Comparison of ENCODE assay signal across 8 cellular contexts in genomic region chrX:134990475-134991473, GRCh38. TPM values are rescaled to one million over a fixed set of nuclear protein-coding genes. Genes with fewer than 3 reads are reported as not detected.
DNase-seq lines count a peak whose midpoint lies in the region; ATAC-seq, FAIRE-seq and TF ChIP-seq lines count a peak whose summit lies in the region.

Gene SMIM10 (plus strand): TSS chrX:134990991. CDS start chrX:134991096, 105 bp downstream.

- H3K9me1 ChIP-seq in K562 (ENCODE audit: control insufficient read depth, insufficient read depth, low read length), result no peaks in the 10 kb centered on the region

- H2AFZ ChIP-seq in K562 (ENCODE audit: low read depth, low read length), result peak within 1 kb of the TSS; percentile 88

- intact Hi-C loops in K562 (cut with micrococcal nuclease), result loop anchor here (10.0 kb wide), 1 partner anchor 506 kb away; no protein-coding TSS in a partner anchor

- peak; percentile 77 for TF ChIP-seq POLR2A in K562 (conservative IDR thresholded peaks at IDR 0.05)

- WGBS in K562 (ENCODE audit: insufficient coverage, low coverage, missing lambda C conversion rate), result 6% methylated on average over 41 of the region's 49 CpGs

- in situ Hi-C loops in K562 (cut with MboI), result no loop called here

- H3K27me3 ChIP-seq in DOHH2 (ENCODE audit: control insufficient read depth, low read length) (peaks cover 6% of the 10 kb centered on the region; the same call in 1 of the 2 replicates), SJSA1 (replicated peaks) (no peaks in the 10 kb centered on the region), K562 (ENCODE audit: control insufficient read depth in 2 of 2, insufficient read depth in 2 of 2, low read length in 2 of 2) (no peaks in the 10 kb centered on the region)

- peak; percentile 80 for DNase-seq in HEK293T (ENCODE audit: extremely low spot score)
- DNase-seq in SJSA1 (ENCODE audit: low read depth in 1 of 2, low spot score in 2 of 2), result peak; percentile 84 to 85
- peak; percentile 83 to 91 (median 85) for DNase-seq in K562 (ENCODE audit: extremely low read depth in 1 of 4, low spot score in 3 of 4)
- DNase-seq in skeletal muscle cell (ENCODE audit: low read depth), result peak; percentile 68

- no peaks in the 10 kb centered on the region for H3K9me3 ChIP-seq in DOHH2 (ENCODE audit: control insufficient read depth, insufficient read depth, low read length)
- H3K9me3 ChIP-seq in SJSA1 (replicated peaks), result no peaks in the 10 kb centered on the region
- H3K9me3 ChIP-seq in K562 (replicated peaks; ENCODE audit: control insufficient read depth, insufficient read depth, low read depth, low read length), result no peaks in the 10 kb centered on the region
- no peaks in the 10 kb centered on the region for H3K9me3 ChIP-seq in iPS-18c (ENCODE audit: control insufficient read depth, insufficient read depth, low read length)

- peak; percentile 42; the same call in 1 of the 2 replicates for TF ChIP-seq EP300 in K562 (IDR thresholded peaks at IDR 0.05; ENCODE audit: low read length)

- H3K9ac ChIP-seq in K562 (ENCODE audit: insufficient read depth in 1 of 2, low read depth in 2 of 2, low read length in 2 of 2), result peak within 1 kb of the TSS; percentile 55 to 90

- no peaks in the 10 kb centered on the region for H4K20me1 ChIP-seq in DOHH2 (ENCODE audit: control insufficient read depth, insufficient read depth, low read depth, low read length)
- no peaks in the 10 kb centered on the region for H4K20me1 ChIP-seq in K562 (replicated peaks; ENCODE audit: control insufficient read depth, insufficient read depth, low read length)

- H3K4me1 ChIP-seq in DOHH2 (ENCODE audit: control insufficient read depth, low read length) (no peaks in the 10 kb centered on the region), SJSA1 (replicated peaks) (peaks cover 13% of the 10 kb centered on the region), K562 (replicated peaks in 1 of 2; ENCODE audit: control insufficient read depth in 2 of 2, insufficient read depth in 2 of 2, low read length in 2 of 2) (peaks cover 7 to 11% of the 10 kb centered on the region in 2 experiments; a peak in 4 of 5 replicates)

- ATAC-seq in K562 (peak; percentile 97), GM18858 (IDR thresholded peaks at IDR 0.05; ENCODE audit: unreplicated experiment) (no peak), HG02610 (IDR thresholded peaks at IDR 0.05; ENCODE audit: unreplicated experiment) (no peak)

- TF ChIP-seq CTCF in DOHH2 (IDR thresholded peaks at IDR 0.05; ENCODE audit: low read depth, low read length, poor library complexity, severe bottlenecking), result no peak
- no peak for TF ChIP-seq CTCF in K562 (IDR thresholded peaks at IDR 0.05 in 2 of 3, conservative IDR thresholded peaks at IDR 0.05 in 1 of 3; ENCODE audit: insufficient read depth in 2 of 3, low read depth in 1 of 3, low read length in 3 of 3)

- no peak for TF ChIP-seq RAD21 in K562 (CRISPR knock-in tag; conservative IDR thresholded peaks at IDR 0.05 in 1 of 2, IDR thresholded peaks at IDR 0.05 in 1 of 2)

- H3K79me2 ChIP-seq in DOHH2 (ENCODE audit: control insufficient read depth, low read length) (no peaks in the 10 kb centered on the region), K562 (ENCODE audit: control insufficient read depth, insufficient read depth, low read length) (peaks cover 13% of the 10 kb centered on the region; the same call in 2 of the 3 replicates)

- H3K4me3 ChIP-seq in DOHH2 (ENCODE audit: low read length) (peak within 1 kb of the TSS; percentile 62), SJSA1 (peak within 1 kb of the TSS; percentile 46), K562 (peak within 1 kb of the TSS; percentile 38), iPS-18c (ENCODE audit: insufficient read depth, low read depth, low read length) (peak within 1 kb of the TSS; percentile 43), skeletal muscle cell (ENCODE audit: low read depth, low read length) (peak within 1 kb of the TSS; percentile 42)

- H3K9me2 ChIP-seq in DOHH2 (replicated peaks; ENCODE audit: control insufficient read depth, low read length), result no peaks in the 10 kb centered on the region

- peak within 1 kb of the TSS; percentile 63 for H3K4me2 ChIP-seq in DOHH2 (ENCODE audit: low read length)
- peak within 1 kb of the TSS; percentile 74 for H3K4me2 ChIP-seq in K562 (ENCODE audit: insufficient read depth, low read length)

- no peaks in the 10 kb centered on the region for H3F3A ChIP-seq in DOHH2 (ENCODE audit: control insufficient read depth, insufficient read depth)

- peak; percentile 86 for FAIRE-seq in K562 (lab: Jason Lieb, UNC)

- no peaks in the 10 kb centered on the region for H3K36me3 ChIP-seq in DOHH2 (ENCODE audit: control insufficient read depth, low read length)
- no peaks in the 10 kb centered on the region for H3K36me3 ChIP-seq in SJSA1
- H3K36me3 ChIP-seq in K562 (ENCODE audit: control insufficient read depth, insufficient read depth, low read length), result no peaks in the 10 kb centered on the region; the same call in 2 of the 3 replicates

- CTCF ChIA-PET in HEK293T (lab: Yijun Ruan, JAX) (interaction anchor here (0.6 to 1.0 kb wide), 4 partner anchors 8 to 205 kb away, joined by 3 read pairs; no protein-coding TSS in a partner anchor), K562 (lab: Yijun Ruan, JAX; ENCODE audit: low intra/inter-chr PET ratio) (no interaction called here)

- no TSS peak for BruUV-seq in K562 (replicated peaks; lab: Mats Ljungman, UMichigan)

- H3K27ac ChIP-seq in DOHH2 (ENCODE audit: low read depth, low read length) (no peak within 1 kb of the TSS), SJSA1 (peak within 1 kb of the TSS; percentile 86), K562 (ENCODE audit: extremely low read depth, low read depth, low read length) (peak within 1 kb of the TSS; percentile 77)

- POLR2A ChIA-PET in HEK293T (lab: Yijun Ruan, JAX), result interaction anchor here (0.9 to 1.2 kb wide), 4 partner anchors 11 to 61 kb away, joined by 3 to 6 read pairs (median 4); partner anchors contain the start of genes RTL8A and RTL8B
- POLR2A ChIA-PET in K562 (lab: Yijun Ruan, JAX), result interaction anchor here (0.5 to 1.0 kb wide), 2 partner anchors 9 to 28 kb away, joined by 5 read pairs; no protein-coding TSS in a partner anchor

TF ChIP-seq in HEK293T, 16 proteins besides CTCF, POLR2A, EP300 and RAD21:
- TF ChIP-seq ELF4 (IDR thresholded peaks at IDR 0.05) (0 out of 2 replicates have a peak, but pooled peaks have one; percentile 11), CTBP1 (IDR thresholded peaks at IDR 0.05; ENCODE audit: borderline replicate concordance) (no peak), L3MBTL2 (conservative IDR thresholded peaks at IDR 0.05) (peak; percentile 95)

TF ChIP-seq in K562, 482 proteins besides CTCF, POLR2A, EP300 and RAD21 (continues in another document):
- TF ChIP-seq WHSC1 (IDR thresholded peaks at IDR 0.05; ENCODE audit: low read length), result no peak
- TF ChIP-seq TSC22D4 (tag; IDR thresholded peaks at IDR 0.05), result no peak
- no peak for TF ChIP-seq TCF15 (CRISPR knock-in tag; IDR thresholded peaks at IDR 0.05)
- no peak for TF ChIP-seq PATZ1 (CRISPR knock-in tag; IDR thresholded peaks at IDR 0.05; ENCODE audit: borderline replicate concordance)
- no peak for TF ChIP-seq BRD9 (IDR thresholded peaks at IDR 0.05; ENCODE audit: low read depth, partially characterized antibody)
- TF ChIP-seq PPARD (CRISPR knock-in tag; IDR thresholded peaks at IDR 0.05), result no peak
- no peak for TF ChIP-seq PHB (CRISPR knock-in tag; IDR thresholded peaks at IDR 0.05)
- no peak for TF ChIP-seq OTX1 (CRISPR knock-in tag; IDR thresholded peaks at IDR 0.05)
- TF ChIP-seq ZBED1 (IDR thresholded peaks at IDR 0.05), result no peak
- no peak for TF ChIP-seq HMG20A (CRISPR knock-in tag; conservative IDR thresholded peaks at IDR 0.05)

RNA-seq across cellular contexts. Expression of gene SMIM10, which starts in this region (rescaled TPM):
- total RNA-seq in SJSA1 (2014; rRNA removed; shearing (Covaris generic)), result 10.7 and 13.2 TPM in 2 replicates
- total RNA-seq in K562 (2011; cell fraction: chromatin; rRNA removed; ENCODE audit: low replicate concordance), result 0.81 and 3.7 TPM in 2 replicates
- total RNA-seq in K562 (2011; cell fraction: nucleolus; rRNA removed), result 1.2 and 2.9 TPM in 2 replicates
- total RNA-seq in K562 (2011; cell fraction: nucleoplasm; rRNA removed), result 2.5 and 2.7 TPM in 2 replicates
- total RNA-seq in K562 (2014; rRNA removed) (16.4 and 18.2 TPM in 2 replicates), K562 (2014; rRNA removed; fragmentation: Illumina TruSeq; extraction: Trizol) (16.8 and 17.5 TPM in 2 replicates), K562 (2015; rRNA removed; fragmentation: Illumina TruSeq; extraction: Trizol) (21.6 and 25.3 TPM in 2 replicates), K562 (2021) (8.3 and 8.5 TPM in 2 replicates)
- polyA plus RNA-seq in K562 (2011; rRNA removed) (4.8 and 11.0 TPM in 2 replicates), K562 (2014; fragmentation: Illumina TruSeq; extraction: Trizol) (16.0 and 21.9 TPM in 2 replicates), K562 (2014; fragmentation: Nextera tagmentation; extraction: Ambion mirVana) (1 to 10 TPM; 2.1 to 4.2 TPM), K562 (2014; rRNA removed) (21.8 and 23.0 TPM in 2 replicates)
- polyA plus RNA-seq in K562 (2011; cell fraction: cytosol; rRNA removed), result 6.9 and 21.5 TPM in 2 replicates
- polyA plus RNA-seq in K562 (2011; cell fraction: nucleus; rRNA removed), result 3.3 and 6.6 TPM in 2 replicates
- 19.4 and 20.5 TPM in 2 replicates for polyA plus RNA-seq in K562 (2012)
- polyA minus RNA-seq in K562 (2011; rRNA and poly(A)+ RNA removed), result 1.5 and 2.9 TPM in 2 replicates
- polyA minus RNA-seq in K562 (2011; cell fraction: cytosol; rRNA and poly(A)+ RNA removed), result 1.5 and 2.3 TPM in 2 replicates
- 1.3 TPM in 2 replicates for polyA minus RNA-seq in K562 (2011; cell fraction: nucleus; rRNA and poly(A)+ RNA removed)
